In the genomic region with DNA sequence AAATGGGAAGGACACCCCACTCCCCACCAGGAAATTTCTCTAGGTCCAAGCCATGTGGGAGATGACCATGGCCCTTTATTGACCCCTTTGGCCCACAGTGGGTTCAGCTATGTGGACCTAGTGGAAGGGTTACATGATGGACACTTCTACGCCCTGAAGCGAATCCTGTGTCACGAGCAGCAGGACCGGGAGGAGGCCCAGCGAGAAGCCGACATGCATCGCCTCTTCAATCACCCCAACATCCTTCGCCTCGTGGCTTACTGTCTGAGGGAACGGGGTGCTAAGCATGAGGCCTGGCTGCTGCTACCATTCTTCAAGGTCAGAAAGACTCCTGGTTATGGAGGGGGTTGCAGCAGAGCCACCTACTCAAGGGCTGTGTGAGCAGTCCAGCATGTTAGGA, we compare ENCODE assay signal across 10 cellular contexts. TPM values are rescaled to one million over a fixed set of nuclear protein-coding genes. Genes with fewer than 3 reads are reported as not detected.
DNase-seq lines count a peak whose midpoint lies in the region; ATAC-seq and TF ChIP-seq lines count a peak whose summit lies in the region.
"Had no signal": no experiment of that assay in that cellular context is flagged by ENCODE, and none has a peak within 500 bp of the region (broad histone marks: within the 10 kb centered on the region; RNA-seq: fewer than 3 reads in every experiment).

No MANE protein-coding gene starts in this region.

- TF ChIP-seq POLR2A in GM18505 (IDR thresholded peaks at IDR 0.05; ENCODE audit: borderline replicate concordance, extremely low read depth, insufficient read depth, insufficient read length) (peak; percentile 10), esophagus squamous epithelium (IDR thresholded peaks at IDR 0.05) (no peak), gastrocnemius medialis (IDR thresholded peaks at IDR 0.05) (no peak)

- H3K27ac ChIP-seq in esophagus squamous epithelium (peak overlapping the region; percentile 93 to 96 (median 95)), gastrocnemius medialis (peak overlapping the region in 3 of 4 donors; percentile 95 to 99 (median 98))

- no peak for DNase-seq in T-cell
- DNase-seq in esophagus squamous epithelium (lab: John Stamatoyannopoulos, UW), result no peak
- DNase-seq in gastrocnemius medialis, result no peak
- DNase-seq in activated CD8-positive, alpha-beta memory T cell treated with anti-CD3 and anti-CD28 coated beads for 24 hours, result no peak
- no peak for DNase-seq in stimulated activated naive CD4-positive, alpha-beta T cell treated with Interleukin-2 at 50 U/mL for 16 hours (lab: John Stamatoyannopoulos, UW)
- DNase-seq: effector CD4-positive, alpha-beta T cell; SJCRH30 had no signal

- peaks cover 68 to 78% (median 71%) of the 10 kb centered on the region in 3 donors for H3K4me1 Mint-ChIP-seq in T-cell

- H3K36me3 ChIP-seq in esophagus squamous epithelium (peaks cover 8 to 41% (median 11%) of the 10 kb centered on the region in 3 donors), gastrocnemius medialis (peaks cover 0 to 32% of the 10 kb centered on the region in 2 donors)

- H3K9me3 ChIP-seq in esophagus squamous epithelium (no peaks in the 10 kb centered on the region), gastrocnemius medialis (no peaks in the 10 kb centered on the region)
- H3K9me3 ChIP-seq: SJCRH30 had no signal

- peaks cover 49 to 71% (median 61%) of the 10 kb centered on the region in 3 donors for H3K4me1 ChIP-seq in esophagus squamous epithelium
- peaks cover 55 to 59% of the 10 kb centered on the region in 2 donors for H3K4me1 ChIP-seq in gastrocnemius medialis

- H3K4me3 ChIP-seq in esophagus squamous epithelium (no peak overlapping the region), gastrocnemius medialis (no peak overlapping the region)

- no peaks in the 10 kb centered on the region for H3K27me3 Mint-ChIP-seq in T-cell

- H3K27me3 ChIP-seq in esophagus squamous epithelium (no peaks in the 10 kb centered on the region), gastrocnemius medialis (no peaks in the 10 kb centered on the region)
- H3K27me3 ChIP-seq: SJCRH30 had no signal

- CTCF ChIA-PET in T-cell (lab: Charles Lee), result interaction anchor here in 1 of 2 donors (1.8 to 2.3 kb wide), 3 partner anchors 8 to 49 kb away, joined by 10 to 14 read pairs (median 13); partner anchors contain the start of genes ANKZF1 and ATG9A

- in situ Hi-C loops in gastrocnemius medialis (cut with MboI; ENCODE audit: low sequenced_read_pairs in 4 of 4), result no loop called here

- H3K9me3 Mint-ChIP-seq in T-cell, result no peaks in the 10 kb centered on the region

- intact Hi-C loops in esophagus squamous epithelium (cut with DNase I), result no loop called here
- intact Hi-C loops in gastrocnemius medialis (cut with DNase I; ENCODE audit: low total_unique reads), result loop anchor here (5.0 kb wide), 1 partner anchor 351 kb away; the partner anchor contains the start of gene STK11IP

- TF ChIP-seq CTCF in esophagus squamous epithelium (IDR thresholded peaks at IDR 0.05) (no peak), gastrocnemius medialis (IDR thresholded peaks at IDR 0.05 in 4 of 5, conservative IDR thresholded peaks at IDR 0.05 in 1 of 5) (no peak)

- peaks cover 34% of the 10 kb centered on the region for H3K36me3 Mint-ChIP-seq in T-cell

- WGBS in esophagus squamous epithelium, 2 donors, result 93 to 94% methylated on average over 3 to 9 of the region's 10 CpGs

- peak overlapping the region; percentile 98 to 99 for H3K27ac Mint-ChIP-seq in T-cell

- POLR2A ChIA-PET in T-cell (lab: Charles Lee), result interaction anchor here in 1 of 2 donors (0.6 kb wide), 2 partner anchors 25 to 32 kb away, joined by 3 to 4 read pairs; no protein-coding TSS in a partner anchor

- peak overlapping the region; percentile 75 to 92 (median 87) for H3K4me3 Mint-ChIP-seq in T-cell

- ATAC-seq in GM18505 (IDR thresholded peaks at IDR 0.05; ENCODE audit: unreplicated experiment), result no peak
- ATAC-seq in T-cell (replicated peaks in 1 of 4), result no peak
- no peak for ATAC-seq in gastrocnemius medialis
- no peak for ATAC-seq in GM19455 (IDR thresholded peaks at IDR 0.05; ENCODE audit: unreplicated experiment)
- no peak for ATAC-seq in GM19452 (IDR thresholded peaks at IDR 0.05; ENCODE audit: unreplicated experiment)

RNA-seq across cellular contexts. Expression of gene STK16, which starts 1.3 kb away (rescaled TPM):
- total RNA-seq in T-cell, result 10 to 100 TPM; 19.3 to 26.6 (median 21.3) TPM
- 10 to 100 TPM in 3 of 4 donors, 1 to 10 TPM in 1; 8.6 to 27.4 (median 19.3) TPM for total RNA-seq in esophagus squamous epithelium
- total RNA-seq in gastrocnemius medialis, result 10 to 100 TPM in 3 of 4 donors, 1 to 10 TPM in 1; 4.4 to 19.3 (median 14.2) TPM

RNA-seq across cellular contexts. Expression of gene GLB1L, which starts 1.3 kb away (rescaled TPM):
- 1 to 10 TPM; 1.1 to 3.0 (median 1.8) TPM for total RNA-seq in T-cell
- total RNA-seq in esophagus squamous epithelium, result 1 to 10 TPM; 1.2 to 2.3 (median 1.7) TPM
- total RNA-seq in gastrocnemius medialis, result 1 to 10 TPM; 1.0 to 3.6 (median 1.3) TPM

RNA-seq across cellular contexts. Expression of gene TUBA4B, which starts 6.5 kb away (rescaled TPM):
- not detected for total RNA-seq in T-cell
- total RNA-seq in esophagus squamous epithelium, result not detected
- total RNA-seq in gastrocnemius medialis, result not detected

RNA-seq across cellular contexts. Expression of gene TUBA4A, which starts 7.2 kb away (rescaled TPM):
- total RNA-seq in T-cell (100 to 1,000 TPM; 108 to 196 (median 121) TPM), esophagus squamous epithelium (100 to 1,000 TPM; 104 to 258 (median 169) TPM), gastrocnemius medialis (100 to 1,000 TPM; 351 to 797 (median 386) TPM)

RNA-seq across cellular contexts. Expression of gene ANKZF1, which starts 17.0 kb away (rescaled TPM):
- total RNA-seq in T-cell, result 100 to 1,000 TPM; 119 to 220 (median 194) TPM
- 10 to 100 TPM; 10.2 to 54.9 (median 27.6) TPM for total RNA-seq in esophagus squamous epithelium
- 10 to 100 TPM; 13.0 to 23.0 (median 19.1) TPM for total RNA-seq in gastrocnemius medialis
